Comparison of ENCODE assay signal across 8 cellular contexts in genomic region chrX:134144231-134144630, GRCh38.
DNase-seq lines count a peak whose midpoint lies in the region; ATAC-seq and TF ChIP-seq lines count a peak whose summit lies in the region.

No MANE protein-coding gene starts in this region.

- H3K4me3 ChIP-seq in fibroblast of villous mesenchyme (ENCODE audit: low read depth, low read length) = no peak overlapping the region
- no peak overlapping the region for H3K4me3 ChIP-seq in sigmoid colon

- no peak for TF ChIP-seq EP300 in sigmoid colon (IDR thresholded peaks at IDR 0.05)

- no peaks in the 10 kb centered on the region for H3K36me3 ChIP-seq in sigmoid colon

- TF ChIP-seq POLR2A in sigmoid colon (IDR thresholded peaks at IDR 0.05) = no peak

- peak; percentile 28 for TF ChIP-seq CTCF in fibroblast of villous mesenchyme (IDR thresholded peaks at IDR 0.05; ENCODE audit: insufficient read depth, low read depth, low read length)
- TF ChIP-seq CTCF in sigmoid colon (IDR thresholded peaks at IDR 0.05) = no peak

- peak; percentile 29 for DNase-seq in SKM-1 treated with dmso at 0.1 percent for 144 hours (lab: John Stamatoyannopoulos, UW; ENCODE audit: unreplicated experiment)
- DNase-seq in SKM-1 (lab: John Stamatoyannopoulos, UW; ENCODE audit: unreplicated experiment) = no peak
- peak; percentile 11 for DNase-seq in H4 (ENCODE audit: low spot score)
- peak; percentile 0 for DNase-seq in NCI-H345 treated with DMSO at 0.1 percent for 48 hours (lab: John Stamatoyannopoulos, UW; ENCODE audit: unreplicated experiment)
- DNase-seq in fibroblast of villous mesenchyme (ENCODE audit: low read depth) = peak; percentile 3
- DNase-seq in sigmoid colon = no peak
- DNase-seq in activated CD8-positive, alpha-beta memory T cell treated with anti-CD3 and anti-CD28 coated beads, Interleukin-2, amount 50 U/mL, for 4 hours = no peak

- intact Hi-C loops in sigmoid colon (cut with DNase I) = no loop called here

- no peak overlapping the region for H3K27ac ChIP-seq in sigmoid colon

- no peaks in the 10 kb centered on the region for H3K9me3 ChIP-seq in sigmoid colon

- WGBS in sigmoid colon, 2 donors = 16 to 24% methylated on average over 1 of the region's 1 CpG

- no peaks in the 10 kb centered on the region for H3K27me3 ChIP-seq in sigmoid colon

- ATAC-seq in HG02588 (IDR thresholded peaks at IDR 0.05; ENCODE audit: unreplicated experiment) = no peak

- H3K4me1 ChIP-seq in sigmoid colon = no peaks in the 10 kb centered on the region

Comparison
In these comparisons a context has a peak if more than half of its experiments do, and no peak if none do; other contexts are left out.
1. DNase-seq: peak in SKM-1 treated with dmso at 0.1 percent for 144 hours (single experiment), H4 (single experiment), NCI-H345 treated with DMSO at 0.1 percent for 48 hours (single experiment) and fibroblast of villous mesenchyme (single experiment); none in SKM-1 (single experiment), sigmoid colon (single experiment) and activated CD8-positive, alpha-beta memory T cell treated with anti-CD3 and anti-CD28 coated beads, Interleukin-2, amount 50 U/mL, for 4 hours (single experiment).